8 cellular contexts compared by ENCODE assay signal in genomic region chr3:8658326-8659212, GRCh38. TPM values are rescaled to one million over a fixed set of nuclear protein-coding genes. Genes with fewer than 3 reads are reported as not detected.
DNase-seq lines count a peak whose midpoint lies in the region; ATAC-seq and TF ChIP-seq lines count a peak whose summit lies in the region.

No MANE protein-coding gene starts in this region.

- intact Hi-C loops in Calu3 (cut with micrococcal nuclease; ENCODE audit: unreplicated experiment): loop anchor here (1.0 kb wide), 1 partner anchor 29 kb away; no protein-coding TSS in a partner anchor
- intact Hi-C loops in transverse colon (cut with DNase I; ENCODE audit: low total_unique reads): no loop called here
- intact Hi-C loops in activated T-helper 2 cell treated with anti-CD3 and anti-CD28 coated beads, Interferon-gamma antibody, Interleukin-2, Interleukin-4, amounts not matched to agents 10 μg/mL and 5 μg/mL and 100 μg/mL, durations not matched to agents 14 hours and 24 hours and 36 hours (cut with micrococcal nuclease): no loop called here
- intact Hi-C loops in activated CD4-positive, alpha-beta memory T cell treated with anti-CD3 and anti-CD28 coated beads for 36 hours (cut with micrococcal nuclease): no loop called here

- H3K9ac ChIP-seq in SU-DHL-6 (ENCODE audit: low read length): peak overlapping the region; percentile 26

- in situ Hi-C loops in transverse colon (cut with MboI; ENCODE audit: low pct_ligation_motif_present in 1 of 4, low pct_unique_long_range_greater_than_20kb in 1 of 4, low sequenced_read_pairs in 3 of 4): no loop called here

- no peak for TF ChIP-seq POLR2A in transverse colon (IDR thresholded peaks at IDR 0.05)

- H3K36me3 Mint-ChIP-seq in Calu3 (ENCODE audit: insufficient read depth, unreplicated experiment): peaks cover 6% of the 10 kb centered on the region
- no peaks in the 10 kb centered on the region for H3K36me3 Mint-ChIP-seq in activated T-helper 2 cell treated with anti-CD3 and anti-CD28 coated beads, Interferon-gamma antibody, Interleukin-2, Interleukin-4, amounts not matched to agents 10 μg/mL and 5 μg/mL and 100 μg/mL, durations not matched to agents 14 hours and 24 hours and 36 hours (ENCODE audit: low read depth)
- H3K36me3 Mint-ChIP-seq in activated CD4-positive, alpha-beta memory T cell treated with anti-CD3 and anti-CD28 coated beads for 36 hours: no peaks in the 10 kb centered on the region

- peaks cover 2% of the 10 kb centered on the region for H3K9me3 Mint-ChIP-seq in Calu3 (ENCODE audit: low read depth, unreplicated experiment)
- no peaks in the 10 kb centered on the region for H3K9me3 Mint-ChIP-seq in activated T-helper 2 cell treated with anti-CD3 and anti-CD28 coated beads, Interferon-gamma antibody, Interleukin-2, Interleukin-4, amounts not matched to agents 10 μg/mL and 5 μg/mL and 100 μg/mL, durations not matched to agents 14 hours and 24 hours and 36 hours
- H3K9me3 Mint-ChIP-seq in activated CD4-positive, alpha-beta memory T cell treated with anti-CD3 and anti-CD28 coated beads for 36 hours: peaks cover 2% of the 10 kb centered on the region

- H3K27me3 Mint-ChIP-seq in Calu3 (ENCODE audit: unreplicated experiment): peaks cover 18% of the 10 kb centered on the region
- peaks cover 16% of the 10 kb centered on the region for H3K27me3 Mint-ChIP-seq in activated T-helper 2 cell treated with anti-CD3 and anti-CD28 coated beads, Interferon-gamma antibody, Interleukin-2, Interleukin-4, amounts not matched to agents 10 μg/mL and 5 μg/mL and 100 μg/mL, durations not matched to agents 14 hours and 24 hours and 36 hours (ENCODE audit: low read depth)
- H3K27me3 Mint-ChIP-seq in activated CD4-positive, alpha-beta memory T cell treated with anti-CD3 and anti-CD28 coated beads for 36 hours: peaks cover 16% of the 10 kb centered on the region

- H3K4me3 ChIP-seq in SU-DHL-6 (ENCODE audit: insufficient read depth, low read length, poor library complexity, severe bottlenecking) (no peak overlapping the region), transverse colon (no peak overlapping the region)

- H3F3A ChIP-seq in SU-DHL-6 (ENCODE audit: insufficient read depth): peaks cover 15% of the 10 kb centered on the region

- H3K36me3 ChIP-seq in SU-DHL-6 (ENCODE audit: low read length) (no peaks in the 10 kb centered on the region), transverse colon (no peaks in the 10 kb centered on the region)

- 0 to 24% methylated on average over 1 to 11 of the region's 11 CpGs for WGBS in transverse colon (ENCODE audit: low coverage in 1 of 2), 2 donors

- ATAC-seq in GM19467 (IDR thresholded peaks at IDR 0.05; ENCODE audit: unreplicated experiment) (peak; percentile 88), HG03460 (IDR thresholded peaks at IDR 0.05; ENCODE audit: unreplicated experiment) (peak; percentile 87)

- no peaks in the 10 kb centered on the region for H3K9me3 ChIP-seq in SU-DHL-6 (ENCODE audit: insufficient read depth, low read length)
- H3K9me3 ChIP-seq in transverse colon: no peaks in the 10 kb centered on the region

- no peaks in the 10 kb centered on the region for H3K79me2 ChIP-seq in SU-DHL-6 (ENCODE audit: insufficient read depth, low read length)

- DNase-seq in Calu3 (peak; percentile 93), iris pigment epithelial cell (ENCODE audit: low read depth) (peak; percentile 41), transverse colon (peak; percentile 57)
- no peak for DNase-seq in activated T-helper 2 cell treated with anti-CD3 and anti-CD28 coated beads, Interferon-gamma antibody, Interleukin-2, Interleukin-4, amounts not matched to agents 10 μg/mL and 5 μg/mL and 100 μg/mL, durations not matched to agents 14 hours and 24 hours and 36 hours (ENCODE audit: low spot score)
- no peak for DNase-seq in activated CD4-positive, alpha-beta memory T cell treated with anti-CD3 and anti-CD28 coated beads for 36 hours

- CTCF ChIA-PET in Calu3 (lab: Charles Lee): no interaction called here
- CTCF ChIA-PET in activated CD4-positive, alpha-beta memory T cell treated with anti-CD3 and anti-CD28 coated beads for 36 hours (lab: Charles Lee): no interaction called here

- TF ChIP-seq CTCF in Calu3 (IDR thresholded peaks at IDR 0.05; ENCODE audit: unreplicated experiment) (no peak), SU-DHL-6 (IDR thresholded peaks at IDR 0.05; ENCODE audit: insufficient read depth, low read length, poor library complexity, severe bottlenecking) (no peak), transverse colon (IDR thresholded peaks at IDR 0.05) (no peak)

- H3K27ac ChIP-seq in SU-DHL-6 (ENCODE audit: low read depth, low read length) (peak overlapping the region; percentile 84), transverse colon (no peak overlapping the region)

- no peak for TF ChIP-seq EP300 in transverse colon (IDR thresholded peaks at IDR 0.05; ENCODE audit: low read depth)

- H3K27ac Mint-ChIP-seq in Calu3 (ENCODE audit: unreplicated experiment): peak overlapping the region; percentile 72
- no peak overlapping the region for H3K27ac Mint-ChIP-seq in activated T-helper 2 cell treated with anti-CD3 and anti-CD28 coated beads, Interferon-gamma antibody, Interleukin-2, Interleukin-4, amounts not matched to agents 10 μg/mL and 5 μg/mL and 100 μg/mL, durations not matched to agents 14 hours and 24 hours and 36 hours
- no peak overlapping the region for H3K27ac Mint-ChIP-seq in activated CD4-positive, alpha-beta memory T cell treated with anti-CD3 and anti-CD28 coated beads for 36 hours

- H4K20me1 ChIP-seq in SU-DHL-6 (ENCODE audit: low read depth, low read length): no peaks in the 10 kb centered on the region

- peaks cover 38% of the 10 kb centered on the region for H3K4me1 Mint-ChIP-seq in Calu3 (ENCODE audit: low read depth, unreplicated experiment)
- no peaks in the 10 kb centered on the region for H3K4me1 Mint-ChIP-seq in activated T-helper 2 cell treated with anti-CD3 and anti-CD28 coated beads, Interferon-gamma antibody, Interleukin-2, Interleukin-4, amounts not matched to agents 10 μg/mL and 5 μg/mL and 100 μg/mL, durations not matched to agents 14 hours and 24 hours and 36 hours (ENCODE audit: low read depth)
- H3K4me1 Mint-ChIP-seq in activated CD4-positive, alpha-beta memory T cell treated with anti-CD3 and anti-CD28 coated beads for 36 hours (ENCODE audit: low read depth): no peaks in the 10 kb centered on the region

- no peaks in the 10 kb centered on the region for H3K27me3 ChIP-seq in SU-DHL-6 (ENCODE audit: low read length)
- H3K27me3 ChIP-seq in transverse colon: no peaks in the 10 kb centered on the region

- POLR2A ChIA-PET in activated CD4-positive, alpha-beta memory T cell treated with anti-CD3 and anti-CD28 coated beads for 36 hours (lab: Charles Lee): no interaction called here

- H3K4me1 ChIP-seq in transverse colon: peaks cover 0 to 12% (median 7%) of the 10 kb centered on the region in 4 donors

- H3K4me3 Mint-ChIP-seq in Calu3 (ENCODE audit: low read depth, unreplicated experiment): no peak overlapping the region
- H3K4me3 Mint-ChIP-seq in activated T-helper 2 cell treated with anti-CD3 and anti-CD28 coated beads, Interferon-gamma antibody, Interleukin-2, Interleukin-4, amounts not matched to agents 10 μg/mL and 5 μg/mL and 100 μg/mL, durations not matched to agents 14 hours and 24 hours and 36 hours (ENCODE audit: low read depth): no peak overlapping the region
- H3K4me3 Mint-ChIP-seq in activated CD4-positive, alpha-beta memory T cell treated with anti-CD3 and anti-CD28 coated beads for 36 hours: no peak overlapping the region

- peak overlapping the region; percentile 47 for H3K4me2 ChIP-seq in SU-DHL-6 (ENCODE audit: low read depth, low read length, poor library complexity, severe bottlenecking)

- H2AFZ ChIP-seq in SU-DHL-6 (ENCODE audit: low read depth, low read length, severe bottlenecking): no peak overlapping the region

- H3K9me2 ChIP-seq in SU-DHL-6 (replicated peaks; ENCODE audit: insufficient read depth, low read length): no peaks in the 10 kb centered on the region

- BruUV-seq in Calu3 (replicated peaks; lab: Mats Ljungman, UMichigan): no TSS peak

RNA-seq across cellular contexts. Expression of gene SSUH2, which starts 14.0 kb away (rescaled TPM):
- total RNA-seq in Calu3 (2022) (0.54 TPM in 1 of 2 replicates, not detected in the other), transverse colon (1 to 10 TPM in 2 of 4 donors, not detected in 2; 2.9 to 4.1 TPM)
- 0.18 TPM in 1 of 2 replicates, not detected in the other for total RNA-seq in activated T-helper 2 cell treated with anti-CD3 and anti-CD28 coated beads, Interferon-gamma antibody, Interleukin-2, Interleukin-4, amounts not matched to agents 10 μg/mL and 5 μg/mL and 100 μg/mL, durations not matched to agents 14 hours and 24 hours and 36 hours
- total RNA-seq in activated CD4-positive, alpha-beta memory T cell treated with anti-CD3 and anti-CD28 coated beads for 36 hours: not detected

Comparison
In these comparisons a context has a peak if more than half of its experiments do, and no peak if none do; other contexts are left out.
1. DNase-seq: peak in Calu3 (single experiment), iris pigment epithelial cell (single experiment) and transverse colon (single experiment); none in activated T-helper 2 cell treated with anti-CD3 and anti-CD28 coated beads, Interferon-gamma antibody, Interleukin-2, Interleukin-4, amounts not matched to agents 10 μg/mL and 5 μg/mL and 100 μg/mL, durations not matched to agents 14 hours and 24 hours and 36 hours (single experiment) and activated CD4-positive, alpha-beta memory T cell treated with anti-CD3 and anti-CD28 coated beads for 36 hours (single experiment).